Comparison of ENCODE assay signal across 9 cellular contexts in genomic region chr12:47811070-47811391, GRCh38. TPM values are rescaled to one million over a fixed set of nuclear protein-coding genes. Genes with fewer than 3 reads are reported as not detected.
DNase-seq lines count a peak whose midpoint lies in the region; ATAC-seq, FAIRE-seq and TF ChIP-seq lines count a peak whose summit lies in the region.
"Had no signal": no experiment of that assay in that cellular context is flagged by ENCODE, and none has a peak within 500 bp of the region (broad histone marks: within the 10 kb centered on the region; RNA-seq: fewer than 3 reads in every experiment).

No MANE protein-coding gene starts in this region.

- 23% methylated on average over 2 of the region's 2 CpGs; no CpG with 5 or more reads in 1 of the 2 experiments for WGBS in H1 (ENCODE audit: extremely low coverage in 1 of 2, insufficient coverage in 1 of 2, insufficient read length in 1 of 2, insufficient replicate concordance in 2 of 2, low coverage in 1 of 2, low lambda C conversion rate in 2 of 2, missing lambda C conversion rate in 1 of 2), 2 experiments

- POLR2A ChIA-PET in CD4-positive, alpha-beta T cell (lab: Charles Lee) = interaction anchor here (0.9 to 8.4 kb wide), 7 partner anchors 9 to 1542 kb away, joined by 3 to 274 read pairs (median 5); partner anchors contain the start of genes HDAC7, RPAP3, SLC38A1 and SLC48A1
- POLR2A ChIA-PET in OCI-LY7 (lab: Charles Lee) (interaction anchor here (0.9 to 10.4 kb wide), 3 partner anchors 9 to 34 kb away, joined by 4 to 342 read pairs (median 5); partner anchors contain the start of gene HDAC7), H1 (lab: Charles Lee; ENCODE audit: partially characterized antibody) (interaction anchor here (1.1 to 29.3 kb wide), 8 partner anchors 9 to 45 kb away, joined by 3 to 480 read pairs (median 6); partner anchors contain the start of gene HDAC7)

- no peaks in the 10 kb centered on the region for H3K9me3 Mint-ChIP-seq in CD4-positive, alpha-beta T cell
- no peaks in the 10 kb centered on the region for H3K9me3 Mint-ChIP-seq in osteocyte (ENCODE audit: unreplicated experiment)

- H3K4me3 ChIP-seq in OCI-LY7 (ENCODE audit: low read depth, low read length, poor library complexity, severe bottlenecking) = peak overlapping the region; percentile 66
- peak overlapping the region in 1 of 4 experiments; percentile 6; a peak in 2 of 8 replicates for H3K4me3 ChIP-seq in H1 (ENCODE audit: extremely low read depth in 1 of 4, insufficient read depth in 2 of 4, low read depth in 3 of 4, low read length in 4 of 4)

- DNase-seq in CD4-positive, alpha-beta T cell = no peak
- DNase-seq in OCI-LY7 (ENCODE audit: low spot score) (no peak), H1 (ENCODE audit: low read depth in 1 of 2, low spot score in 2 of 2) (no peak), osteocyte (ENCODE audit: extremely low spot score, unreplicated experiment) (no peak), NCI-H510A (lab: John Stamatoyannopoulos, UW) (no peak), NCI-H2081 (lab: John Stamatoyannopoulos, UW) (no peak), NCI-H1048 (lab: John Stamatoyannopoulos, UW) (no peak)
- DNase-seq: KBM-7 had no signal

- H3K4me1 ChIP-seq in OCI-LY7 (ENCODE audit: insufficient read depth, low read length, poor library complexity, severe bottlenecking) = peaks cover 96% of the 10 kb centered on the region
- peaks cover 24 to 58% (median 45%) of the 10 kb centered on the region in 4 experiments for H3K4me1 ChIP-seq in H1 (replicated peaks in 1 of 4; ENCODE audit: control insufficient read depth in 3 of 4, insufficient read depth in 4 of 4, low read length in 3 of 4)

- FAIRE-seq in H1 (lab: Jason Lieb, UNC) = no peak

- TF ChIP-seq RAD21 in H1 (IDR thresholded peaks at IDR 0.05 in 1 of 2, conservative IDR thresholded peaks at IDR 0.05 in 1 of 2; ENCODE audit: low read depth in 2 of 2, low read length in 2 of 2) = no peak

- 0 out of 2 replicates have a peak overlapping the region, but pooled peaks have one; percentile 63 for H2BK12ac ChIP-seq in H1 (ENCODE audit: low read depth, low read length)

- H3K4me3 Mint-ChIP-seq in CD4-positive, alpha-beta T cell = peak overlapping the region; percentile 87
- no peak overlapping the region for H3K4me3 Mint-ChIP-seq in osteocyte (ENCODE audit: unreplicated experiment)

- H4K5ac ChIP-seq in H1 (ENCODE audit: insufficient read length, low read depth, low read length) = no peak overlapping the region

- H3K27me3 ChIP-seq in CD4-positive, alpha-beta T cell (ENCODE audit: control insufficient read depth, insufficient read depth, low read length) = no peaks in the 10 kb centered on the region
- no peaks in the 10 kb centered on the region for H3K27me3 ChIP-seq in H1 (replicated peaks in 1 of 4; ENCODE audit: control insufficient read depth in 3 of 4, extremely low read depth in 1 of 4, insufficient read depth in 3 of 4, low read length in 3 of 4)

- no peak overlapping the region for H4K91ac ChIP-seq in H1 (replicated peaks; ENCODE audit: insufficient read length, low read length)

- no peak overlapping the region for H4K8ac ChIP-seq in H1 (ENCODE audit: extremely low read depth, insufficient read depth, low read length)

- no peaks in the 10 kb centered on the region for H3K9me3 ChIP-seq in CD4-positive, alpha-beta T cell (ENCODE audit: control insufficient read depth, low read length)
- H3K9me3 ChIP-seq in OCI-LY7 (ENCODE audit: low read length) (no peaks in the 10 kb centered on the region), H1 (ENCODE audit: insufficient read depth in 2 of 2, low read depth in 1 of 2, low read length in 1 of 2) (no peaks in the 10 kb centered on the region)

- H2AK5ac ChIP-seq in H1 (ENCODE audit: low read depth, low read length) = no peak overlapping the region

- no peak overlapping the region for H2BK5ac ChIP-seq in H1 (ENCODE audit: low read depth, low read length)

- no peaks in the 10 kb centered on the region for H3K9me2 ChIP-seq in OCI-LY7 (ENCODE audit: insufficient read depth, low read length)

- no peak overlapping the region for H2AFZ ChIP-seq in OCI-LY7 (ENCODE audit: low read length)
- H2AFZ ChIP-seq in H1 (ENCODE audit: low read length) = no peak overlapping the region

- no peak for TF ChIP-seq EP300 in H1 (IDR thresholded peaks at IDR 0.05; ENCODE audit: borderline replicate concordance in 1 of 2, low read depth in 2 of 2, low read length in 2 of 2)

- H3K9ac ChIP-seq in H1 (replicated peaks in 1 of 4; ENCODE audit: extremely low read depth in 1 of 4, low read depth in 3 of 4, low read length in 3 of 4) = no peak overlapping the region

- peaks cover 21% of the 10 kb centered on the region for H3K36me3 ChIP-seq in OCI-LY7 (ENCODE audit: insufficient read depth, low read length)
- H3K36me3 ChIP-seq in H1 (ENCODE audit: control insufficient read depth in 2 of 4, insufficient read depth in 4 of 4, low read length in 3 of 4) = no peaks in the 10 kb centered on the region

- H3K79me1 ChIP-seq in H1 (ENCODE audit: low read depth, low read length) = peaks cover 12% of the 10 kb centered on the region; the same call in 1 of the 2 replicates

- no peak overlapping the region for H3K56ac ChIP-seq in H1 (replicated peaks; ENCODE audit: insufficient read length, low read depth, low read length)

- H2BK20ac ChIP-seq in H1 (ENCODE audit: low read length) = no peak overlapping the region

- no peak overlapping the region for H3K14ac ChIP-seq in H1 (ENCODE audit: insufficient read length)

- peak overlapping the region; percentile 98 for H3K27ac ChIP-seq in CD4-positive, alpha-beta T cell (ENCODE audit: low read depth, low read length)
- H3K27ac ChIP-seq in OCI-LY7 (ENCODE audit: low read depth, low read length, poor library complexity, severe bottlenecking) (peak overlapping the region; percentile 96), H1 (ENCODE audit: low read depth, low read length) (no peak overlapping the region; the same call in 1 of the 2 replicates)

- TF ChIP-seq CTCF in CD4-positive, alpha-beta T cell (IDR thresholded peaks at IDR 0.05) = no peak
- TF ChIP-seq CTCF in OCI-LY7 (conservative IDR thresholded peaks at IDR 0.05; ENCODE audit: low read length) = no peak
- TF ChIP-seq CTCF in H1 (IDR thresholded peaks at IDR 0.05; ENCODE audit: control extremely low read depth in 1 of 3, insufficient read depth in 1 of 3, low read depth in 1 of 3, low read length in 3 of 3) = no peak
- no peak for TF ChIP-seq CTCF in osteocyte (IDR thresholded peaks at IDR 0.05)

- H3K27ac Mint-ChIP-seq in CD4-positive, alpha-beta T cell = peak overlapping the region; percentile 96
- H3K27ac Mint-ChIP-seq in osteocyte (ENCODE audit: unreplicated experiment) = peak overlapping the region; percentile 97

- peaks cover 3% of the 10 kb centered on the region for H3K23me2 ChIP-seq in H1 (ENCODE audit: low read depth, low read length)

- peaks cover 87% of the 10 kb centered on the region for H3K79me2 ChIP-seq in OCI-LY7 (ENCODE audit: insufficient read depth, low read depth, low read length)
- H3K79me2 ChIP-seq in H1 (ENCODE audit: control insufficient read depth in 1 of 2, insufficient read depth in 2 of 2, low read length in 2 of 2) = peaks cover 4 to 83% of the 10 kb centered on the region in 2 experiments; a peak in 3 of 4 replicates

- H3K4me2 ChIP-seq in OCI-LY7 (ENCODE audit: low read length) = peak overlapping the region; percentile 98
- H3K4me2 ChIP-seq in H1 (ENCODE audit: insufficient read depth in 1 of 2, low read depth in 2 of 2, low read length in 2 of 2) = peak overlapping the region; percentile 24 to 76; a peak in 2 of 4 replicates

- H2BK15ac ChIP-seq in H1 (ENCODE audit: low read length) = no peak overlapping the region

- H3K18ac ChIP-seq in H1 (ENCODE audit: extremely low read depth, low read length) = no peak overlapping the region

- H4K20me1 ChIP-seq in OCI-LY7 (ENCODE audit: insufficient read depth, low read length) (peaks cover 15% of the 10 kb centered on the region), H1 (replicated peaks in 1 of 2; ENCODE audit: control insufficient read depth in 1 of 2, insufficient read depth in 2 of 2, low read length in 2 of 2) (peaks cover 5 to 21% of the 10 kb centered on the region in 2 experiments)

- peaks cover 99% of the 10 kb centered on the region for H3K4me1 Mint-ChIP-seq in CD4-positive, alpha-beta T cell (ENCODE audit: low read depth)
- H3K4me1 Mint-ChIP-seq in osteocyte (ENCODE audit: unreplicated experiment) = peaks cover 85% of the 10 kb centered on the region

- no peak overlapping the region for H3K4ac ChIP-seq in H1 (replicated peaks; ENCODE audit: insufficient read length, low read depth, low read length)

- no peaks in the 10 kb centered on the region for H3K36me3 Mint-ChIP-seq in CD4-positive, alpha-beta T cell (ENCODE audit: low read depth)
- peaks cover 2% of the 10 kb centered on the region for H3K36me3 Mint-ChIP-seq in osteocyte (ENCODE audit: unreplicated experiment)

- no peaks in the 10 kb centered on the region for H3K27me3 Mint-ChIP-seq in CD4-positive, alpha-beta T cell
- no peaks in the 10 kb centered on the region for H3K27me3 Mint-ChIP-seq in osteocyte (ENCODE audit: unreplicated experiment)

- no peak overlapping the region for H2BK120ac ChIP-seq in H1 (replicated peaks; ENCODE audit: low read depth, low read length)

- CTCF ChIA-PET in CD4-positive, alpha-beta T cell (lab: Charles Lee) = interaction anchor here (1.2 to 10.5 kb wide), 9 partner anchors 7 to 32 kb away, joined by 3 to 164 read pairs (median 4); partner anchors contain the start of gene HDAC7
- CTCF ChIA-PET in OCI-LY7 (lab: Charles Lee; ENCODE audit: unreplicated experiment) (interaction anchor here (1.0 to 8.0 kb wide), 2 partner anchors 23 to 24 kb away, joined by 4 to 133 read pairs; no protein-coding TSS in a partner anchor), H1 (lab: Charles Lee; ENCODE audit: partially characterized antibody) (interaction anchor here (1.2 to 58.8 kb wide), 8 partner anchors 9 to 67 kb away, joined by 3 to 2001 read pairs (median 26); partner anchors contain the start of gene HDAC7)

- no TSS peak for BruUV-seq in OCI-LY7 (replicated peaks; lab: Mats Ljungman, UMichigan)

- no peak overlapping the region for H3K23ac ChIP-seq in H1 (ENCODE audit: insufficient read length)

- intact Hi-C loops in CD4-positive, alpha-beta T cell (cut with DNase I, micrococcal nuclease) = loop anchor here in 1 of 2 experiments (10.0 kb wide), 1 partner anchor 94 kb away; the partner anchor contains the start of gene VDR
- intact Hi-C loops in OCI-LY7 (cut with micrococcal nuclease; ENCODE audit: unreplicated experiment) = loop anchor here (5.0 kb wide), 2 partner anchors 296 to 594 kb away; partner anchors contain the start of gene SENP1

- no peak for TF ChIP-seq POLR2A in H1 (IDR thresholded peaks at IDR 0.05; ENCODE audit: control extremely low read depth in 1 of 2, low read depth in 2 of 2, low read length in 2 of 2)

- ATAC-seq in CD4-positive, alpha-beta T cell (ENCODE audit: poor library complexity) = no peak
- no peak for ATAC-seq in GM19455 (IDR thresholded peaks at IDR 0.05; ENCODE audit: unreplicated experiment)

RNA-seq across cellular contexts. Expression of gene HDAC7, which starts 8.7 kb away (rescaled TPM):
- 100 to 1,000 TPM; 116 to 122 TPM for total RNA-seq in CD4-positive, alpha-beta T cell
- 38.4 and 45.9 TPM in 2 replicates for total RNA-seq in OCI-LY7 (2014; rRNA removed; shearing (Covaris generic))
- total RNA-seq in OCI-LY7 (2022) (130 and 131 TPM in 2 replicates), osteocyte (114 and 120 TPM in 2 replicates)
- total RNA-seq in H1 (2021; fragmentation: NEBNext Ultra II Directional; extraction: Animal tissue kit (Norgen Biotek cat#: 25700)) = 82.0 and 84.9 TPM in 2 replicates
- 25.5 and 52.0 TPM in 2 replicates for polyA plus RNA-seq in H1 (2011; rRNA removed)
- 27.2 TPM for polyA plus RNA-seq in H1 (2011; cell fraction: cytosol; rRNA removed)
- 208 TPM for polyA plus RNA-seq in H1 (2011; cell fraction: nucleus; rRNA removed)
- 46.5 to 68.3 TPM (median 65.5 TPM) in 4 replicates for polyA plus RNA-seq in H1 (2012, experiment 1 of 2)
- polyA plus RNA-seq in H1 (2012, experiment 2 of 2) = 57.8 TPM
- 40.9 TPM for polyA plus RNA-seq in H1 (2013, experiment 1 of 2)
- polyA plus RNA-seq in H1 (2013, experiment 2 of 2) = 38.9 TPM
- 11.6 and 23.5 TPM in 2 replicates for polyA minus RNA-seq in H1 (2011; rRNA and poly(A)+ RNA removed)
- polyA minus RNA-seq in H1 (2011; cell fraction: cytosol; rRNA and poly(A)+ RNA removed) = 27.2 TPM
- polyA minus RNA-seq in H1 (2011; cell fraction: nucleus; rRNA and poly(A)+ RNA removed) = 48.1 TPM

RNA-seq across cellular contexts. Expression of gene SLC48A1, which starts 38.0 kb away (rescaled TPM):
- total RNA-seq in CD4-positive, alpha-beta T cell = 1 to 10 TPM; 4.5 to 5.8 TPM
- total RNA-seq in OCI-LY7 (2014; rRNA removed; shearing (Covaris generic)) = 3.8 and 9.6 TPM in 2 replicates
- total RNA-seq in OCI-LY7 (2022) (8.6 and 12.0 TPM in 2 replicates), osteocyte (21.2 and 21.6 TPM in 2 replicates)
- 14.0 and 14.1 TPM in 2 replicates for total RNA-seq in H1 (2021; fragmentation: NEBNext Ultra II Directional; extraction: Animal tissue kit (Norgen Biotek cat#: 25700))
- polyA plus RNA-seq in H1 (2011; rRNA removed) = 9.5 and 12.1 TPM in 2 replicates
- polyA plus RNA-seq in H1 (2011; cell fraction: cytosol; rRNA removed) = 9.6 TPM
- 16.1 TPM for polyA plus RNA-seq in H1 (2011; cell fraction: nucleus; rRNA removed)
- 8.3 to 11.4 TPM (median 10.2 TPM) in 4 replicates for polyA plus RNA-seq in H1 (2012, experiment 1 of 2)
- polyA plus RNA-seq in H1 (2012, experiment 2 of 2) = 8.6 TPM
- polyA plus RNA-seq in H1 (2013, experiment 1 of 2) = 9.4 TPM
- 10.8 TPM for polyA plus RNA-seq in H1 (2013, experiment 2 of 2)
- polyA minus RNA-seq in H1 (2011; rRNA and poly(A)+ RNA removed) = 7.2 and 7.3 TPM in 2 replicates
- polyA minus RNA-seq in H1 (2011; cell fraction: cytosol; rRNA and poly(A)+ RNA removed) = 6.8 TPM
- polyA minus RNA-seq in H1 (2011; cell fraction: nucleus; rRNA and poly(A)+ RNA removed) = 7.3 TPM

RNA-seq across cellular contexts. Expression of gene RAPGEF3, which starts 52.4 kb away (rescaled TPM):
- total RNA-seq in CD4-positive, alpha-beta T cell = under 1 TPM; 0.17 to 0.33 TPM
- total RNA-seq in OCI-LY7 (2014; rRNA removed; shearing (Covaris generic)) = 0.69 and 0.80 TPM in 2 replicates
- total RNA-seq in OCI-LY7 (2022) = 2.9 and 4.7 TPM in 2 replicates
- total RNA-seq in H1 (2021; fragmentation: NEBNext Ultra II Directional; extraction: Animal tissue kit (Norgen Biotek cat#: 25700)) = 6.7 and 9.4 TPM in 2 replicates
- polyA plus RNA-seq in H1 (2011; rRNA removed) = 5.0 and 5.2 TPM in 2 replicates
- 6.0 TPM for polyA plus RNA-seq in H1 (2011; cell fraction: cytosol; rRNA removed)
- polyA plus RNA-seq in H1 (2011; cell fraction: nucleus; rRNA removed) = 31.6 TPM
- 4.1 to 5.7 TPM (median 5.2 TPM) in 4 replicates for polyA plus RNA-seq in H1 (2012, experiment 1 of 2)
- polyA plus RNA-seq in H1 (2012, experiment 2 of 2) = 3.1 TPM
- polyA plus RNA-seq in H1 (2013, experiment 1 of 2) = 4.2 TPM
- polyA plus RNA-seq in H1 (2013, experiment 2 of 2) = 3.9 TPM
- polyA minus RNA-seq in H1 (2011; rRNA and poly(A)+ RNA removed) = 5.2 and 8.0 TPM in 2 replicates
- polyA minus RNA-seq in H1 (2011; cell fraction: cytosol; rRNA and poly(A)+ RNA removed) = 1.8 TPM
- polyA minus RNA-seq in H1 (2011; cell fraction: nucleus; rRNA and poly(A)+ RNA removed) = 16.2 TPM
- total RNA-seq in osteocyte = 1.2 and 1.9 TPM in 2 replicates
